1 cellular context compared by ENCODE assay signal in genomic region chr22:36756031-36756430, GRCh38.
TF ChIP-seq lines count a peak whose summit lies in the region.

No MANE protein-coding gene starts in this region.

TF ChIP-seq in GM23338, 12 proteins besides CTCF, POLR2A, EP300 and RAD21 (continued from another document):
- TF ChIP-seq, protein P1, sequence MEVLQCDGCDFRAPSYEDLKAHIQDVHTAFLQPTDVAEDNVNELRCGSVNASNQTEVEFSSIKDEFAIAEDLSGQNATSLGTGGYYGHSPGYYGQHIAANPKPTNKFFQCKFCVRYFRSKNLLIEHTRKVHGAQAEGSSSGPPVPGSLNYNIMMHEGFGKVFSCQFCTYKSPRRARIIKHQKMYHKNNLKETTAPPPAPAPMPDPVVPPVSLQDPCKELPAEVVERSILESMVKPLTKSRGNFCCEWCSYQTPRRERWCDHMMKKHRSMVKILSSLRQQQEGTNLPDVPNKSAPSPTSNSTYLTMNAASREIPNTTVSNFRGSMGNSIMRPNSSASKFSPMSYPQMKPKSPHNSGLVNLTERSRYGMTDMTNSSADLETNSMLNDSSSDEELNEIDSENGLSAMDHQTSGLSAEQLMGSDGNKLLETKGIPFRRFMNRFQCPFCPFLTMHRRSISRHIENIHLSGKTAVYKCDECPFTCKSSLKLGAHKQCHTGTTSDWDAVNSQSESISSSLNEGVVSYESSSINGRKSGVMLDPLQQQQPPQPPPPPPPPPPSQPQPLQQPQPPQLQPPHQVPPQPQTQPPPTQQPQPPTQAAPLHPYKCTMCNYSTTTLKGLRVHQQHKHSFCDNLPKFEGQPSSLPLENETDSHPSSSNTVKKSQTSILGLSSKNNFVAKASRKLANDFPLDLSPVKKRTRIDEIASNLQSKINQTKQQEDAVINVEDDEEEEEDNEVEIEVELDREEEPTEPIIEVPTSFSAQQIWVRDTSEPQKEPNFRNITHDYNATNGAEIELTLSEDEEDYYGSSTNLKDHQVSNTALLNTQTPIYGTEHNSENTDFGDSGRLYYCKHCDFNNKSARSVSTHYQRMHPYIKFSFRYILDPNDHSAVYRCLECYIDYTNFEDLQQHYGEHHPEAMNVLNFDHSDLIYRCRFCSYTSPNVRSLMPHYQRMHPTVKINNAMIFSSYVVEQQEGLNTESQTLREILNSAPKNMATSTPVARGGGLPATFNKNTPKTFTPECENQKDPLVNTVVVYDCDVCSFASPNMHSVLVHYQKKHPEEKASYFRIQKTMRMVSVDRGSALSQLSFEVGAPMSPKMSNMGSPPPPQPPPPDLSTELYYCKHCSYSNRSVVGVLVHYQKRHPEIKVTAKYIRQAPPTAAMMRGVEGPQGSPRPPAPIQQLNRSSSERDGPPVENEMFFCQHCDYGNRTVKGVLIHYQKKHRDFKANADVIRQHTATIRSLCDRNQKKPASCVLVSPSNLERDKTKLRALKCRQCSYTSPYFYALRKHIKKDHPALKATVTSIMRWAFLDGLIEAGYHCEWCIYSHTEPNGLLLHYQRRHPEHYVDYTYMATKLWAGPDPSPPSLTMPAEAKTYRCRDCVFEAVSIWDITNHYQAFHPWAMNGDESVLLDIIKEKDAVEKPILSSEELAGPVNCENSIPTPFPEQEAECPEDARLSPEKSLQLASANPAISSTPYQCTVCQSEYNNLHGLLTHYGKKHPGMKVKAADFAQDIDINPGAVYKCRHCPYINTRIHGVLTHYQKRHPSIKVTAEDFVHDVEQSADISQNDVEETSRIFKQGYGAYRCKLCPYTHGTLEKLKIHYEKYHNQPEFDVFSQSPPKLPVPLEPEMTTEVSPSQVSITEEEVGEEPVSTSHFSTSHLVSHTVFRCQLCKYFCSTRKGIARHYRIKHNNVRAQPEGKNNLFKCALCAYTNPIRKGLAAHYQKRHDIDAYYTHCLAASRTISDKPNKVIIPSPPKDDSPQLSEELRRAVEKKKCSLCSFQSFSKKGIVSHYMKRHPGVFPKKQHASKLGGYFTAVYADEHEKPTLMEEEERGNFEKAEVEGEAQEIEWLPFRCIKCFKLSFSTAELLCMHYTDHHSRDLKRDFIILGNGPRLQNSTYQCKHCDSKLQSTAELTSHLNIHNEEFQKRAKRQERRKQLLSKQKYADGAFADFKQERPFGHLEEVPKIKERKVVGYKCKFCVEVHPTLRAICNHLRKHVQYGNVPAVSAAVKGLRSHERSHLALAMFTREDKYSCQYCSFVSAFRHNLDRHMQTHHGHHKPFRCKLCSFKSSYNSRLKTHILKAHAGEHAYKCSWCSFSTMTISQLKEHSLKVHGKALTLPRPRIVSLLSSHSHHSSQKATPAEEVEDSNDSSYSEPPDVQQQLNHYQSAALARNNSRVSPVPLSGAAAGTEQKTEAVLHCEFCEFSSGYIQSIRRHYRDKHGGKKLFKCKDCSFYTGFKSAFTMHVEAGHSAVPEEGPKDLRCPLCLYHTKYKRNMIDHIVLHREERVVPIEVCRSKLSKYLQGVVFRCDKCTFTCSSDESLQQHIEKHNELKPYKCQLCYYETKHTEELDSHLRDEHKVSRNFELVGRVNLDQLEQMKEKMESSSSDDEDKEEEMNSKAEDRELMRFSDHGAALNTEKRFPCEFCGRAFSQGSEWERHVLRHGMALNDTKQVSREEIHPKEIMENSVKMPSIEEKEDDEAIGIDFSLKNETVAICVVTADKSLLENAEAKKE (CRISPR knock-in tag; IDR thresholded peaks at IDR 0.05) = no peak
TF ChIP-seq in GM23338: peak in this region for 0.
